1 cellular context compared by ENCODE assay signal in genomic region chr1:113505357-113505756, GRCh38.
TF ChIP-seq lines count a peak whose summit lies in the region.

No MANE protein-coding gene starts in this region.

TF ChIP-seq in HEK293, 187 proteins besides CTCF, POLR2A, EP300 and RAD21 (continued from another document and continues in another):
- TF ChIP-seq ZSCAN5A (tag by site-specific recombination; IDR thresholded peaks at IDR 0.05) (no peak), ZNF132 (tag by site-specific recombination; IDR thresholded peaks at IDR 0.05; ENCODE audit: borderline replicate concordance) (no peak), ZNF704 (tag by site-specific recombination; IDR thresholded peaks at IDR 0.05) (0 out of 2 replicates have a peak, but pooled peaks have one; percentile 20), ZNF148 (tag by site-specific recombination; IDR thresholded peaks at IDR 0.05; ENCODE audit: borderline replicate concordance) (no peak), PRDM4 (tag by site-specific recombination; IDR thresholded peaks at IDR 0.05) (no peak), ZNF776 (tag by site-specific recombination; IDR thresholded peaks at IDR 0.05; ENCODE audit: borderline replicate concordance) (no peak), ZNF175 (tag by site-specific recombination; IDR thresholded peaks at IDR 0.05) (no peak), ZNF639 (tag by site-specific recombination; IDR thresholded peaks at IDR 0.05) (0 out of 2 replicates have a peak, but pooled peaks have one; percentile 21), REST (tag by site-specific recombination; IDR thresholded peaks at IDR 0.05) (peak; percentile 73), ZNF280C (tag by site-specific recombination; IDR thresholded peaks at IDR 0.05) (no peak), SALL2 (tag by site-specific recombination; IDR thresholded peaks at IDR 0.05; ENCODE audit: borderline replicate concordance) (no peak), HOXD13 (CRISPR knock-in tag; IDR thresholded peaks at IDR 0.05; ENCODE audit: borderline replicate concordance) (no peak), ZFHX2 (tag by site-specific recombination; conservative IDR thresholded peaks at IDR 0.05) (no peak), ZNF600 (tag by site-specific recombination; IDR thresholded peaks at IDR 0.05) (no peak), ZNF292 (tag by site-specific recombination; IDR thresholded peaks at IDR 0.05; ENCODE audit: borderline replicate concordance, low read depth) (peak; percentile 91; the same call in 1 of the 2 replicates), ZNF530 (tag by site-specific recombination; IDR thresholded peaks at IDR 0.05; ENCODE audit: low read depth) (no peak), RBAK (tag by site-specific recombination; IDR thresholded peaks at IDR 0.05) (no peak), ZNF404 (tag by site-specific recombination; IDR thresholded peaks at IDR 0.05) (0 out of 2 replicates have a peak, but pooled peaks have one; percentile 32), ZNF623 (tag by site-specific recombination; IDR thresholded peaks at IDR 0.05) (peak; percentile 79), PRDM2 (tag by site-specific recombination; IDR thresholded peaks at IDR 0.05; ENCODE audit: borderline replicate concordance) (no peak), HOXA7 (CRISPR knock-in tag; IDR thresholded peaks at IDR 0.05; ENCODE audit: borderline replicate concordance) (no peak), KLF16 (tag by site-specific recombination; IDR thresholded peaks at IDR 0.05) (no peak), ZBTB10 (tag by site-specific recombination; IDR thresholded peaks at IDR 0.05) (no peak), ZNF133 (tag by site-specific recombination; IDR thresholded peaks at IDR 0.05) (no peak), ZNF140 (tag by site-specific recombination; IDR thresholded peaks at IDR 0.05) (peak; percentile 88; the same call in 1 of the 2 replicates), BCL11A (tag by site-specific recombination; IDR thresholded peaks at IDR 0.05; ENCODE audit: low read depth) (no peak), ZNF266 (tag by site-specific recombination; IDR thresholded peaks at IDR 0.05; ENCODE audit: low read depth) (peak; percentile 54; the same call in 1 of the 2 replicates), YY1 (tag by site-specific recombination; IDR thresholded peaks at IDR 0.05) (no peak), ZNF10 (tag by site-specific recombination; IDR thresholded peaks at IDR 0.05) (no peak), ZBTB8A (tag by site-specific recombination; IDR thresholded peaks at IDR 0.05) (peak; percentile 80), GFI1B (tag by site-specific recombination; IDR thresholded peaks at IDR 0.05) (no peak)
